Comparison of ENCODE assay signal across 36 cellular contexts in genomic region chr12:7175493-7175892, GRCh38. TPM values are rescaled to one million over a fixed set of nuclear protein-coding genes. Genes with fewer than 3 reads are reported as not detected.
DNase-seq lines count a peak whose midpoint lies in the region; ATAC-seq, FAIRE-seq and TF ChIP-seq lines count a peak whose summit lies in the region.
"Had no signal": no experiment of that assay in that cellular context is flagged by ENCODE, and none has a peak within 500 bp of the region (broad histone marks: within the 10 kb centered on the region; RNA-seq: fewer than 3 reads in every experiment).

No MANE protein-coding gene starts in this region.

- no peak for TF ChIP-seq EP300 in A549 (IDR thresholded peaks at IDR 0.05)

- H3K4me3 ChIP-seq in A549 (no peak overlapping the region), cardiac fibroblast (replicated peaks in 1 of 2; ENCODE audit: low read depth in 2 of 2, low read length in 2 of 2) (no peak overlapping the region)
- H3K4me3 ChIP-seq: left lung, SJCRH30, testis had no signal

- H3K36me3 Mint-ChIP-seq in activated CD4-positive, alpha-beta memory T cell treated with anti-CD3 and anti-CD28 coated beads, Interleukin-2, amount 10 ng/mL, durations not matched to agents 7 days and 5 days (ENCODE audit: low read depth): no peaks in the 10 kb centered on the region
- H3K36me3 Mint-ChIP-seq: activated CD8-positive, alpha-beta memory T cell treated with anti-CD3 and anti-CD28 coated beads, Interleukin-2, amount 10 ng/mL, durations not matched to agents 7 days and 5 days; CD4-positive, alpha-beta memory T cell had no signal

- DNase-seq in A549 (ENCODE audit: low read depth in 1 of 2, low spot score in 1 of 2): no peak
- DNase-seq in HTR-8/SVneo (ENCODE audit: insufficient read length, low spot score): no peak
- DNase-seq in cardiac fibroblast (ENCODE audit: low read depth in 2 of 2): peak; percentile 43 to 64
- peak; percentile 53 to 76 for DNase-seq in foreskin keratinocyte
- DNase-seq in activated CD4-positive, alpha-beta memory T cell treated with anti-CD3 and anti-CD28 coated beads, Interleukin-2, amount 10 ng/mL, durations not matched to agents 7 days and 5 days: no peak
- no peak for DNase-seq in DMS114 treated with DMSO at 0.1 percent for 48 hours (lab: John Stamatoyannopoulos, UW; ENCODE audit: unreplicated experiment)
- no peak for DNase-seq in H54 (ENCODE audit: insufficient read length, low spot score)
- DNase-seq: activated CD4-positive, alpha-beta T cell treated with anti-CD3 and anti-CD28 coated beads, Interleukin-2, amount 10 ng/mL, durations not matched to agents 7 days and 5 days; activated CD8-positive, alpha-beta memory T cell treated with anti-CD3 and anti-CD28 coated beads, Interleukin-2, amount 10 ng/mL, durations not matched to agents 7 days and 5 days; activated naive CD4-positive, alpha-beta T cell; activated T-cell treated with anti-CD3 and anti-CD28 coated beads, Interleukin-2, amount 50 U/mL, for 48 hours; brain microvascular endothelial cell; CD4-positive, alpha-beta memory T cell; effector CD4-positive, alpha-beta T cell; erythroblast; GF-D8; hypothalamus; immature natural killer cell; left lung; naive B cell; NCI-H1092 treated with DMSO at 0.1 percent for 48 hours; NCI-H187 treated with DMSO at 0.1 percent for 48 hours; NCI-H69; SJCRH30; stimulated activated naive CD4-positive, alpha-beta T cell treated with Interleukin-2 at 50 U/mL for 16 hours; T1000; testis had no signal

- no peak overlapping the region for H3K4me2 ChIP-seq in A549

- peaks cover 55% of the 10 kb centered on the region for H3K9me3 ChIP-seq in A549
- H3K9me3 ChIP-seq: neutrophil, testis had no signal

- no peak overlapping the region for H3K4me3 Mint-ChIP-seq in activated CD4-positive, alpha-beta memory T cell treated with anti-CD3 and anti-CD28 coated beads, Interleukin-2, amount 10 ng/mL, durations not matched to agents 7 days and 5 days
- H3K4me3 Mint-ChIP-seq: activated CD4-positive, alpha-beta T cell treated with anti-CD3 and anti-CD28 coated beads, Interleukin-2, amount 10 ng/mL, durations not matched to agents 7 days and 5 days; activated CD8-positive, alpha-beta memory T cell treated with anti-CD3 and anti-CD28 coated beads, Interleukin-2, amount 10 ng/mL, durations not matched to agents 7 days and 5 days; CD4-positive, alpha-beta memory T cell; IgD-negative memory B cell; immature natural killer cell; naive B cell had no signal

- no peak overlapping the region for H3K27ac Mint-ChIP-seq in activated CD4-positive, alpha-beta memory T cell treated with anti-CD3 and anti-CD28 coated beads, Interleukin-2, amount 10 ng/mL, durations not matched to agents 7 days and 5 days
- H3K27ac Mint-ChIP-seq: activated CD4-positive, alpha-beta T cell treated with anti-CD3 and anti-CD28 coated beads, Interleukin-2, amount 10 ng/mL, durations not matched to agents 7 days and 5 days; activated CD8-positive, alpha-beta memory T cell treated with anti-CD3 and anti-CD28 coated beads, Interleukin-2, amount 10 ng/mL, durations not matched to agents 7 days and 5 days; CD4-positive, alpha-beta memory T cell; IgD-negative memory B cell; immature natural killer cell; naive B cell had no signal

- FAIRE-seq in A549 (lab: Jason Lieb, UNC): peak; percentile 46
- peak; percentile 26 for FAIRE-seq in HTR-8/SVneo (lab: Jason Lieb, UNC)
- no peak for FAIRE-seq in H54 (lab: Jason Lieb, UNC)
- FAIRE-seq: A204.1, colon, GM19239, RCC 7860, urothelium cell line had no signal

- TF ChIP-seq RAD21 in A549 (conservative IDR thresholded peaks at IDR 0.05 in 1 of 2, IDR thresholded peaks at IDR 0.05 in 1 of 2): no peak

- TF ChIP-seq POLR2A in A549 (IDR thresholded peaks at IDR 0.05; ENCODE audit: low read length) (no peak), H54 (IDR thresholded peaks at IDR 0.05; ENCODE audit: low read depth, low read length) (no peak)

- ATAC-seq in A549 (no peak), foreskin keratinocyte (peak; percentile 76), HG03565 (IDR thresholded peaks at IDR 0.05; ENCODE audit: unreplicated experiment) (no peak)
- ATAC-seq: activated CD8-positive, alpha-beta memory T cell treated with anti-CD3 and anti-CD28 coated beads, Interleukin-2, amount 10 ng/mL, durations not matched to agents 7 days and 5 days; left lung had no signal

- TF ChIP-seq CTCF in A549 (IDR thresholded peaks at IDR 0.05) (no peak), cardiac fibroblast (IDR thresholded peaks at IDR 0.05; ENCODE audit: low read depth, low read length) (no peak), foreskin keratinocyte (conservative IDR thresholded peaks at IDR 0.05) (no peak)

- H3K27ac ChIP-seq in A549 (no peak overlapping the region), foreskin keratinocyte (no peak overlapping the region)
- H3K27ac ChIP-seq: brain microvascular endothelial cell, left lung, neutrophil, SJCRH30, testis had no signal

- H3K4me1 Mint-ChIP-seq in activated CD4-positive, alpha-beta memory T cell treated with anti-CD3 and anti-CD28 coated beads, Interleukin-2, amount 10 ng/mL, durations not matched to agents 7 days and 5 days: no peaks in the 10 kb centered on the region
- H3K4me1 Mint-ChIP-seq: activated CD4-positive, alpha-beta T cell treated with anti-CD3 and anti-CD28 coated beads, Interleukin-2, amount 10 ng/mL, durations not matched to agents 7 days and 5 days; activated CD8-positive, alpha-beta memory T cell treated with anti-CD3 and anti-CD28 coated beads, Interleukin-2, amount 10 ng/mL, durations not matched to agents 7 days and 5 days; CD4-positive, alpha-beta memory T cell; IgD-negative memory B cell; immature natural killer cell; naive B cell had no signal

- peaks cover 43% of the 10 kb centered on the region for H3K27me3 Mint-ChIP-seq in activated CD4-positive, alpha-beta memory T cell treated with anti-CD3 and anti-CD28 coated beads, Interleukin-2, amount 10 ng/mL, durations not matched to agents 7 days and 5 days

- H3K4me1 ChIP-seq in A549 (no peaks in the 10 kb centered on the region), foreskin keratinocyte (peaks cover 6% of the 10 kb centered on the region)
- H3K4me1 ChIP-seq: left lung, SJCRH30, testis had no signal

- CTCF ChIA-PET in A549 (lab: Yijun Ruan, JAX): interaction anchor here (1.3 kb wide), 1 partner anchor 13 kb away, joined by 3 read pairs; no protein-coding TSS in a partner anchor
- CTCF ChIA-PET in activated CD4-positive, alpha-beta memory T cell treated with anti-CD3 and anti-CD28 coated beads, Interleukin-2, amount 10 ng/mL, durations not matched to agents 7 days and 5 days (lab: Charles Lee): no interaction called here

- no peaks in the 10 kb centered on the region for H3K27me3 ChIP-seq in foreskin keratinocyte
- H3K27me3 ChIP-seq: brain microvascular endothelial cell, left lung, SJCRH30, testis had no signal

- POLR2A ChIA-PET in A549 (lab: Yijun Ruan, JAX): no interaction called here
- POLR2A ChIA-PET in activated CD4-positive, alpha-beta memory T cell treated with anti-CD3 and anti-CD28 coated beads, Interleukin-2, amount 10 ng/mL, durations not matched to agents 7 days and 5 days (lab: Charles Lee): no interaction called here

- H3K9me3 Mint-ChIP-seq in activated CD4-positive, alpha-beta memory T cell treated with anti-CD3 and anti-CD28 coated beads, Interleukin-2, amount 10 ng/mL, durations not matched to agents 7 days and 5 days: peaks cover 10% of the 10 kb centered on the region

TF ChIP-seq in A549, 52 proteins besides CTCF, POLR2A, EP300 and RAD21 (continues in another document):
- TF ChIP-seq TP53 (CRISPR knock-in tag; IDR thresholded peaks at IDR 0.05) (no peak), ZC3H11A (IDR thresholded peaks at IDR 0.05) (no peak), MAFK (IDR thresholded peaks at IDR 0.05; ENCODE audit: partially characterized antibody) (no peak), HOXA7 (CRISPR knock-in tag; IDR thresholded peaks at IDR 0.05) (no peak), CHD4 (IDR thresholded peaks at IDR 0.05; ENCODE audit: borderline replicate concordance) (no peak), ZNF302 (CRISPR knock-in tag; IDR thresholded peaks at IDR 0.05) (no peak), ZFP36 (IDR thresholded peaks at IDR 0.05; ENCODE audit: borderline replicate concordance, partially characterized antibody) (no peak), RFX5 (IDR thresholded peaks at IDR 0.05) (no peak)

RNA-seq across cellular contexts. Expression of gene PEX5, which starts 14.0 kb away (rescaled TPM):
- polyA plus RNA-seq in A549 (2011; rRNA removed) (21.5 and 27.3 TPM in 2 replicates), A549 (2017; fragmentation: RNase III; extraction: RNeasy Plus Mini Kit Qiagen cat#74134 plus additional on column Dnase treatment) (27.1 to 33.1 TPM (median 31.5 TPM) in 3 replicates), foreskin keratinocyte (10.6 and 12.6 TPM in 2 replicates)
- polyA plus RNA-seq in A549 (2012; cell fraction: cytosol; rRNA removed): 25.0 and 27.9 TPM in 2 replicates
- 30.6 and 40.0 TPM in 2 replicates for polyA plus RNA-seq in A549 (2012; cell fraction: nucleus; rRNA removed)
- 25.6 and 27.6 TPM in 2 replicates for polyA minus RNA-seq in A549 (2011; rRNA and poly(A)+ RNA removed)
- total RNA-seq in foreskin keratinocyte: 20.1 and 23.3 TPM in 2 replicates
- 10 to 100 TPM; 15.0 to 15.4 TPM for total RNA-seq in activated CD4-positive, alpha-beta memory T cell treated with anti-CD3 and anti-CD28 coated beads, Interleukin-2, amount 10 ng/mL, durations not matched to agents 7 days and 5 days

RNA-seq across cellular contexts. Expression of gene CLSTN3, which starts 45.3 kb away (rescaled TPM):
- polyA plus RNA-seq in A549 (2011; rRNA removed) (24.9 and 32.7 TPM in 2 replicates), A549 (2017; fragmentation: RNase III; extraction: RNeasy Plus Mini Kit Qiagen cat#74134 plus additional on column Dnase treatment) (17.4 to 22.5 TPM (median 19.3 TPM) in 3 replicates), foreskin keratinocyte (6.1 and 6.7 TPM in 2 replicates)
- 16.3 and 19.7 TPM in 2 replicates for polyA plus RNA-seq in A549 (2012; cell fraction: cytosol; rRNA removed)
- 222 and 235 TPM in 2 replicates for polyA plus RNA-seq in A549 (2012; cell fraction: nucleus; rRNA removed)
- 18.9 and 26.1 TPM in 2 replicates for polyA minus RNA-seq in A549 (2011; rRNA and poly(A)+ RNA removed)
- total RNA-seq in foreskin keratinocyte: 5.7 and 6.7 TPM in 2 replicates
- total RNA-seq in activated CD4-positive, alpha-beta memory T cell treated with anti-CD3 and anti-CD28 coated beads, Interleukin-2, amount 10 ng/mL, durations not matched to agents 7 days and 5 days: 100 to 1,000 TPM; 148 to 152 TPM

RNA-seq across cellular contexts. Expression of gene RBP5, which starts 46.8 kb away (rescaled TPM):
- polyA plus RNA-seq in A549 (2011; rRNA removed): not detected in 2 replicates
- polyA plus RNA-seq in A549 (2012; cell fraction: cytosol; rRNA removed): 0.04 TPM in 1 of 2 replicates, not detected in the other
- not detected in 2 replicates for polyA plus RNA-seq in A549 (2012; cell fraction: nucleus; rRNA removed)
- 0.09 to 0.44 TPM (median 0.25 TPM) in 3 replicates for polyA plus RNA-seq in A549 (2017; fragmentation: RNase III; extraction: RNeasy Plus Mini Kit Qiagen cat#74134 plus additional on column Dnase treatment)
- not detected in 2 replicates for polyA minus RNA-seq in A549 (2011; rRNA and poly(A)+ RNA removed)
- total RNA-seq in foreskin keratinocyte: not detected in 2 replicates
- not detected in 2 replicates for polyA plus RNA-seq in foreskin keratinocyte
- 1 to 10 TPM in 1 of 2 experiments, under 1 TPM in 1; 0.86 to 1.8 TPM for total RNA-seq in activated CD4-positive, alpha-beta memory T cell treated with anti-CD3 and anti-CD28 coated beads, Interleukin-2, amount 10 ng/mL, durations not matched to agents 7 days and 5 days
- total RNA-seq: pulmonary artery endothelial cell, SJCRH30 had no signal
- polyA plus RNA-seq: CD4-positive, alpha-beta memory T cell; IgD-negative memory B cell; immature natural killer cell had no signal

Comparison
In these comparisons a context has a peak if more than half of its experiments do, and no peak if none do; other contexts are left out.
1. DNase-seq: peak in cardiac fibroblast (2 of 2) and foreskin keratinocyte (2 of 2); none in A549 (0 of 2), HTR-8/SVneo (single experiment), activated CD4-positive, alpha-beta memory T cell treated with anti-CD3 and anti-CD28 coated beads, Interleukin-2, amount 10 ng/mL, durations not matched to agents 7 days and 5 days (single experiment), DMS114 treated with DMSO at 0.1 percent for 48 hours (single experiment) and H54 (single experiment).
2. RNA of gene CLSTN3, which starts 45.3 kb away (total RNA-seq): 148 to 152 TPM in activated CD4-positive, alpha-beta memory T cell treated with anti-CD3 and anti-CD28 coated beads, Interleukin-2, amount 10 ng/mL, durations not matched to agents 7 days and 5 days; 5.7 to 6.7 TPM in foreskin keratinocyte; every median in the first group is over 10 times any median in the second.